10 cellular contexts compared by ENCODE assay signal in the genomic region with DNA sequence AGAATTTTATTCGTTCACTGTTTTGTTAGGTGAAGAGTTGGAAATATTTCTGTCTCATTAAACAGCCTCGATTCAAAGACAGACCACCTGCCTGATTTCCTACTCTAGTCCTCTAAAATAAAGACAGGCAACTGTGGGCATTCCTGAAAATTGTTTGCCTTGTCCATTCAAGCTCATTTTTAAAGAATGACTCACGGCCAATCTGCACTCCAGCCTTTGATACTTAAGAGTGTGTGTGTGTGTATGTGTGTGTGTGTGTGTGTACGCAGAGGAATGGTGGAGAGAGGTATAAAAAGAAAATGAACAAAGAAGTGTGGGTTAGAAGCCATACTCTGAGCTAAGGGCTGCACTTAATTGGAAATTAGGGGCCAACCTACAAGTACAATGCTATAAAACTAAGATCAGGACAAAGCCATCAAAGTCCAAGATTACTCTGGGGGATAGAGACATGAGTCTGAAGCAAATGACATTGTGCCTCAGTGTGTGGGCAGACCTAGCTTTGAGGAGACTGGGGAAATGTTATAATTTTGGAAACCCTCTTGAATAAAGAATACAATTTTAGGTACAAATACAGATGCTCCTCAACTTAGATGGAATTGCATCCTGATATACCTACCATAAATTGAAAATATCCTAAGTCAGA. TPM values are rescaled to one million over a fixed set of nuclear protein-coding genes. Genes with fewer than 3 reads are reported as not detected.
A peak's percentile ranks its signal among the peaks of the same experiment; 100 is the strongest.
DNase-seq lines count a peak whose midpoint lies in the region; ATAC-seq and TF ChIP-seq lines count a peak whose summit lies in the region.
"Had no signal": no experiment of that assay in that cellular context is flagged by ENCODE, and none has a peak within 500 bp of the region (broad histone marks: within the 10 kb centered on the region; RNA-seq: fewer than 3 reads in every experiment).

No MANE protein-coding gene starts in this region.

- intact Hi-C loops in Panc1 (cut with micrococcal nuclease; ENCODE audit: unreplicated experiment): no loop called here

- no peaks in the 10 kb centered on the region for H3K36me3 Mint-ChIP-seq in GM23338 (ENCODE audit: low read depth)
- no peaks in the 10 kb centered on the region for H3K36me3 Mint-ChIP-seq in T-helper 17 cell (ENCODE audit: low read depth)
- H3K36me3 Mint-ChIP-seq: natural killer cell treated with Interleukin-12 subunit alpha and Interleukin-12 subunit beta and Interleukin-15 and Interleukin-18, amount 100 ng/mL, for 72 hours had no signal

- 38% methylated on average over 4 of the region's 4 CpGs for WGBS in smooth muscle cell (ENCODE audit: low lambda C conversion rate)

- H3K79me2 ChIP-seq in GM23338 (replicated peaks; ENCODE audit: insufficient read depth) (no peaks in the 10 kb centered on the region), smooth muscle cell (ENCODE audit: low read depth) (no peaks in the 10 kb centered on the region)

- no peak overlapping the region for H3K4me3 Mint-ChIP-seq in GM23338
- H3K4me3 Mint-ChIP-seq in T-helper 17 cell: no peak overlapping the region
- H3K4me3 Mint-ChIP-seq: activated naive CD8-positive, alpha-beta T cell treated with anti-CD3 and anti-CD28 coated beads, Interleukin-2, amount 10 ng/mL, durations not matched to agents 7 days and 5 days; natural killer cell treated with Interleukin-12 subunit alpha and Interleukin-12 subunit beta and Interleukin-15 and Interleukin-18, amount 100 ng/mL, for 72 hours had no signal

- peaks cover 10% of the 10 kb centered on the region; the same call in 1 of the 3 replicates for H3K4me1 Mint-ChIP-seq in GM23338
- H3K4me1 Mint-ChIP-seq in T-helper 17 cell: peaks cover 12% of the 10 kb centered on the region

- H3K4me3 ChIP-seq in GM23338 (no peak overlapping the region), Panc1 (ENCODE audit: low read depth in 2 of 2, low read length in 2 of 2) (no peak overlapping the region), fibroblast of mammary gland (ENCODE audit: control insufficient read depth, low read depth, low read length) (no peak overlapping the region), smooth muscle cell (no peak overlapping the region)

- H3K27ac ChIP-seq in GM23338 (ENCODE audit: low read depth): no peak overlapping the region
- no peak overlapping the region for H3K27ac ChIP-seq in Panc1 (ENCODE audit: low read length)
- H3K27ac ChIP-seq in smooth muscle cell (ENCODE audit: low read depth): no peak overlapping the region

- H4K20me1 ChIP-seq in GM23338 (replicated peaks; ENCODE audit: insufficient read depth): no peaks in the 10 kb centered on the region
- no peaks in the 10 kb centered on the region for H4K20me1 ChIP-seq in smooth muscle cell (ENCODE audit: low read depth)

- H3K27me3 Mint-ChIP-seq in GM23338 (ENCODE audit: insufficient read depth, low read depth, poor library complexity) (no peaks in the 10 kb centered on the region), T-helper 17 cell (peaks cover 5% of the 10 kb centered on the region)

- peaks cover 4% of the 10 kb centered on the region; the same call in 1 of the 2 replicates for H3K4me1 ChIP-seq in GM23338 (ENCODE audit: insufficient read depth)
- H3K4me1 ChIP-seq in Panc1 (ENCODE audit: control insufficient read depth, insufficient read depth, low read length): no peaks in the 10 kb centered on the region
- no peaks in the 10 kb centered on the region for H3K4me1 ChIP-seq in smooth muscle cell (ENCODE audit: low read depth)

- H3K9ac ChIP-seq in smooth muscle cell (ENCODE audit: low read depth): no peak overlapping the region

- H2AFZ ChIP-seq in GM23338 (peak overlapping the region; percentile 47), smooth muscle cell (ENCODE audit: low read depth) (no peak overlapping the region)

- H3K9me2 ChIP-seq in GM23338 (ENCODE audit: insufficient read depth): 0 out of 2 replicates have a peak, but pooled peaks cover 1% of the 10 kb centered on the region

- BruUV-seq in Panc1 (replicated peaks; lab: Mats Ljungman, UMichigan): no TSS peak

- no peak for DNase-seq in GM23338 (ENCODE audit: low spot score)
- DNase-seq in Panc1 (ENCODE audit: low read depth, low spot score): no peak
- DNase-seq in fibroblast of mammary gland (ENCODE audit: low read depth): peak; percentile 87
- no peak for DNase-seq in smooth muscle cell (lab: John Stamatoyannopoulos, UW; ENCODE audit: unreplicated experiment)
- no peak for DNase-seq in GM13976 (ENCODE audit: low spot score)
- DNase-seq in cerebellum (ENCODE audit: low spot score): no peak
- no peak for DNase-seq in T-helper 17 cell
- DNase-seq in HuH-7 (ENCODE audit: low spot score): no peak
- DNase-seq: activated naive CD8-positive, alpha-beta T cell treated with anti-CD3 and anti-CD28 coated beads, Interleukin-2, amount 10 ng/mL, durations not matched to agents 7 days and 5 days had no signal

- in situ Hi-C loops in Panc1 (cut with HindIII; ENCODE audit: low pct_unique_long_range_greater_than_20kb, low sequenced_read_pairs) (no loop called here), GM13976 (cut with MboI; ENCODE audit: low sequenced_read_pairs, unreplicated experiment) (no loop called here)

- H3K9me3 ChIP-seq in Panc1 (ENCODE audit: control insufficient read depth, insufficient read depth, low read depth, low read length): no peaks in the 10 kb centered on the region
- no peaks in the 10 kb centered on the region for H3K9me3 ChIP-seq in smooth muscle cell (replicated peaks; ENCODE audit: low read depth)
- no peaks in the 10 kb centered on the region for H3K9me3 ChIP-seq in T-helper 17 cell (ENCODE audit: control insufficient read depth, low read length, poor library complexity, severe bottlenecking)

- H3K36me3 ChIP-seq in GM23338 (ENCODE audit: insufficient read depth) (no peaks in the 10 kb centered on the region), Panc1 (ENCODE audit: control insufficient read depth, insufficient read depth, low read length) (no peaks in the 10 kb centered on the region), smooth muscle cell (ENCODE audit: low read depth) (no peaks in the 10 kb centered on the region)

- no peaks in the 10 kb centered on the region for H3F3A ChIP-seq in GM23338 (replicated peaks; ENCODE audit: low read depth)
- H3F3A ChIP-seq in smooth muscle cell (ENCODE audit: low read depth): no peaks in the 10 kb centered on the region

- H3K4me2 ChIP-seq in GM23338 (no peak overlapping the region), smooth muscle cell (peak overlapping the region; percentile 21)

- POLR2A ChIA-PET in Panc1 (lab: Charles Lee): no interaction called here

- H3K27ac Mint-ChIP-seq in GM23338 (no peak overlapping the region), T-helper 17 cell (no peak overlapping the region)
- H3K27ac Mint-ChIP-seq: activated naive CD8-positive, alpha-beta T cell treated with anti-CD3 and anti-CD28 coated beads, Interleukin-2, amount 10 ng/mL, durations not matched to agents 7 days and 5 days; natural killer cell treated with Interleukin-12 subunit alpha and Interleukin-12 subunit beta and Interleukin-15 and Interleukin-18, amount 100 ng/mL, for 72 hours had no signal

- H3K9me3 Mint-ChIP-seq in GM23338: no peaks in the 10 kb centered on the region; the same call in 2 of the 3 replicates
- H3K9me3 Mint-ChIP-seq: activated naive CD8-positive, alpha-beta T cell treated with anti-CD3 and anti-CD28 coated beads, Interleukin-2, amount 10 ng/mL, durations not matched to agents 7 days and 5 days; natural killer cell treated with Interleukin-12 subunit alpha and Interleukin-12 subunit beta and Interleukin-15 and Interleukin-18, amount 100 ng/mL, for 72 hours had no signal

- no peak for ATAC-seq in GM23338
- peak; percentile 36; the same call in 1 of the 2 replicates for ATAC-seq in Panc1
- ATAC-seq in T-helper 17 cell: no peak
- ATAC-seq: natural killer cell treated with Interleukin-12 subunit alpha and Interleukin-12 subunit beta and Interleukin-15 and Interleukin-18, amount 100 ng/mL, for 72 hours had no signal

- CTCF ChIA-PET in Panc1 (lab: Charles Lee): no interaction called here

- TF ChIP-seq CTCF in GM23338 (conservative IDR thresholded peaks at IDR 0.05; ENCODE audit: low read depth in 2 of 2): no peak
- no peak for TF ChIP-seq CTCF in Panc1 (IDR thresholded peaks at IDR 0.05)
- no peak for TF ChIP-seq CTCF in fibroblast of mammary gland (conservative IDR thresholded peaks at IDR 0.05; ENCODE audit: control insufficient read depth, insufficient read depth, low read depth, low read length)
- no peak for TF ChIP-seq CTCF in smooth muscle cell (IDR thresholded peaks at IDR 0.05; ENCODE audit: borderline replicate concordance, insufficient read depth, poor library complexity, severe bottlenecking)
- TF ChIP-seq CTCF in GM13976 (IDR thresholded peaks at IDR 0.05; ENCODE audit: borderline replicate concordance, control extremely low read depth, extremely low read depth, insufficient read depth, missing control alignments): no peak

- no peaks in the 10 kb centered on the region for H3K27me3 ChIP-seq in GM23338 (ENCODE audit: insufficient read depth)
- H3K27me3 ChIP-seq in Panc1 (ENCODE audit: control insufficient read depth, insufficient read depth, low read length): no peaks in the 10 kb centered on the region
- no peaks in the 10 kb centered on the region for H3K27me3 ChIP-seq in smooth muscle cell (ENCODE audit: low read depth)

TF ChIP-seq in GM23338, 12 proteins besides CTCF, POLR2A, EP300 and RAD21 (continues in another document):
- no peak for TF ChIP-seq EZH2 (IDR thresholded peaks at IDR 0.05; ENCODE audit: low read depth, unreplicated experiment)
- TF ChIP-seq JUNB (IDR thresholded peaks at IDR 0.05; ENCODE audit: unreplicated experiment): no peak
- no peak for TF ChIP-seq POLR2AphosphoS5 (IDR thresholded peaks at IDR 0.05; ENCODE audit: low read depth)
- TF ChIP-seq ZNF114 (CRISPR knock-in tag; IDR thresholded peaks at IDR 0.05): no peak
- no peak for TF ChIP-seq STAT1 (IDR thresholded peaks at IDR 0.05; ENCODE audit: unreplicated experiment)
- no peak for TF ChIP-seq EZH2phosphoT487 (IDR thresholded peaks at IDR 0.05; ENCODE audit: unreplicated experiment)

RNA-seq across cellular contexts. Expression of gene SOCS2, which starts 45.6 kb away (rescaled TPM):
- 20.0 and 32.4 TPM in 2 replicates for total RNA-seq in GM23338 (2014; rRNA removed; shearing (Covaris generic))
- 15.5 and 16.1 TPM in 2 replicates for polyA plus RNA-seq in GM23338 (2016; fragmentation: Nextera tagmentation; extraction: Ambion mirVana)
- total RNA-seq in Panc1 (2021; ENCODE audit: unreplicated experiment): 33.8 TPM
- 16.7 TPM for polyA plus RNA-seq in Panc1 (2012; ENCODE audit: insufficient read length)
- 18.6 and 20.1 TPM in 2 replicates for total RNA-seq in smooth muscle cell
- 4.9 and 10.8 TPM in 2 replicates for polyA plus RNA-seq in smooth muscle cell
- total RNA-seq in cerebellum: 45.9 TPM
- 10 to 100 TPM; 24.3 to 37.7 TPM for total RNA-seq in T-helper 17 cell

RNA-seq across cellular contexts. Expression of gene MRPL42, which starts 59.6 kb away (rescaled TPM):
- total RNA-seq in GM23338 (2014; rRNA removed; shearing (Covaris generic)): 195 and 202 TPM in 2 replicates
- polyA plus RNA-seq in GM23338 (2016; fragmentation: Nextera tagmentation; extraction: Ambion mirVana) (229 and 269 TPM in 2 replicates), smooth muscle cell (82.8 and 85.5 TPM in 2 replicates)
- total RNA-seq in Panc1 (2021; ENCODE audit: unreplicated experiment) (92.4 TPM), smooth muscle cell (113 and 135 TPM in 2 replicates), cerebellum (53.9 TPM), T-helper 17 cell (10 to 100 TPM; 34.7 to 39.9 TPM)
- polyA plus RNA-seq in Panc1 (2012; ENCODE audit: insufficient read length): 33.0 TPM
